1 cellular context compared by ENCODE assay signal in the genomic region with DNA sequence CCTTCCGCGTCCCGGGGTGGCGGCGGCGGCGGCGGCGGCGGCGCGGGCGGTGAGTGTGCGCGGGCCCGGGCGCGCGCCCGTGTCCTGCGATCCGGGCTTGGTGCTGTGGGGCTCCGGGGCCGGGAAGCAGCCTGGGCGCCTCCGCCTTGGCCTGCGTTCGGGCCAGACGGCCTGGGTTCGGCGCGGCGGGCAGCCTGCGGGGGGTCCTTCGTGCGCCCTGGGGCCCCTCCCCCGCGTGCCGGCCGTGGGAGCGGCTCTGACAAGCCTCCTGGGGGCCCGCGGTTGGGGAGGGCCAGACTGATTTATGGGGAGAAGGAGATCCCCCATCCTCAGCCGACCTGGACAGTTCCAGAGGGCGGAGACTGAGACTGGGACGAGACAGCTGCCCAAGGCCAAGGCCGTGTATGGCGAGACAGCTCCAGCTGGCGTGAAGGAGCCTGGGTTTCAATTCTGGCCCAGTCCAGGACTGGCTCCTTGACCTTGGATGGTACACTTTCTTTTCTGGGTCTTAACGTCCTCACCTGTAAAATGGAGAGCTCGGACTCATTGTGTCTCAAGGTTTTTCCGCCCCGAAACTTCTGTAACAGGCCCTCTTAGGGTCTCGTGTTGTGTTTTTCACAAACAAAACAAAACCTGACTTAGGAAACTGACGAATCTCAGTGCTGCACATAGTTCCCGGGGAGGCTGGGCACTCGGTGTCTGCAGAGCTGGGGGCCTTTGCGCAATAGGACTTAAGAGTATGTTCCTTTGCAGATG.
A peak's percentile ranks its signal among the peaks of the same experiment; 100 is the strongest.
TF ChIP-seq lines count a peak whose summit lies in the region.

No MANE protein-coding gene starts in this region.

TF ChIP-seq in K562, 482 proteins besides CTCF, POLR2A, EP300 and RAD21 (continued from another document and continues in another):
- TF ChIP-seq IFI16 (CRISPR knock-in tag; IDR thresholded peaks at IDR 0.05) (no peak), ZNF431 (CRISPR knock-in tag; IDR thresholded peaks at IDR 0.05) (no peak), PHTF2 (CRISPR knock-in tag; IDR thresholded peaks at IDR 0.05) (no peak), ZNF124 (CRISPR knock-in tag; IDR thresholded peaks at IDR 0.05) (no peak), GATAD2B (IDR thresholded peaks at IDR 0.05; ENCODE audit: borderline replicate concordance) (0 out of 2 replicates have a peak, but pooled peaks have one; percentile 40), POLR2G (IDR thresholded peaks at IDR 0.05; ENCODE audit: low read depth, low read length) (peak; percentile 85), NCOA4 (IDR thresholded peaks at IDR 0.05; ENCODE audit: partially characterized antibody) (no peak), CEBPG (CRISPR knock-in tag; IDR thresholded peaks at IDR 0.05) (peak; percentile 72; the same call in 1 of the 2 replicates), CEBPG (tag; conservative IDR thresholded peaks at IDR 0.05 in 1 of 2, IDR thresholded peaks at IDR 0.05 in 1 of 2) (peak; percentile 68 to 88), SAP30 (IDR thresholded peaks at IDR 0.05; ENCODE audit: borderline replicate concordance, insufficient read depth, low read depth, low read length, poor library complexity, severe bottlenecking) (no peak), POU5F1 (IDR thresholded peaks at IDR 0.05; ENCODE audit: borderline replicate concordance, low read depth, low read length, partially characterized antibody) (no peak), LEF1 (IDR thresholded peaks at IDR 0.05) (no peak), SRF (CRISPR knock-in tag; IDR thresholded peaks at IDR 0.05) (peak in 1 of 2 experiments; percentile 72; a peak in 2 of 4 replicates), PHF8 (IDR thresholded peaks at IDR 0.05; ENCODE audit: borderline replicate concordance, low read length) (peak; percentile 47; the same call in 1 of the 2 replicates), ZNF830 (CRISPR knock-in tag; IDR thresholded peaks at IDR 0.05) (no peak), SIN3B (IDR thresholded peaks at IDR 0.05; ENCODE audit: low read depth) (no peak)
- TF ChIP-seq, protein P1, sequence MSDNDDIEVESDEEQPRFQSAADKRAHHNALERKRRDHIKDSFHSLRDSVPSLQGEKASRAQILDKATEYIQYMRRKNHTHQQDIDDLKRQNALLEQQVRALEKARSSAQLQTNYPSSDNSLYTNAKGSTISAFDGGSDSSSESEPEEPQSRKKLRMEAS (CRISPR knock-in tag; IDR thresholded peaks at IDR 0.05) = no peak
- TF ChIP-seq, protein P2, sequence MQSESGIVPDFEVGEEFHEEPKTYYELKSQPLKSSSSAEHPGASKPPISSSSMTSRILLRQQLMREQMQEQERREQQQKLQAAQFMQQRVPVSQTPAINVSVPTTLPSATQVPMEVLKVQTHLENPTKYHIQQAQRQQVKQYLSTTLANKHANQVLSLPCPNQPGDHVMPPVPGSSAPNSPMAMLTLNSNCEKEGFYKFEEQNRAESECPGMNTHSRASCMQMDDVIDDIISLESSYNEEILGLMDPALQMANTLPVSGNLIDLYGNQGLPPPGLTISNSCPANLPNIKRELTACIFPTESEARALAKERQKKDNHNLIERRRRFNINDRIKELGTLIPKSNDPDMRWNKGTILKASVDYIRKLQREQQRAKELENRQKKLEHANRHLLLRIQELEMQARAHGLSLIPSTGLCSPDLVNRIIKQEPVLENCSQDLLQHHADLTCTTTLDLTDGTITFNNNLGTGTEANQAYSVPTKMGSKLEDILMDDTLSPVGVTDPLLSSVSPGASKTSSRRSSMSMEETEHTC (IDR thresholded peaks at IDR 0.05) = no peak
- TF ChIP-seq, protein P3, sequence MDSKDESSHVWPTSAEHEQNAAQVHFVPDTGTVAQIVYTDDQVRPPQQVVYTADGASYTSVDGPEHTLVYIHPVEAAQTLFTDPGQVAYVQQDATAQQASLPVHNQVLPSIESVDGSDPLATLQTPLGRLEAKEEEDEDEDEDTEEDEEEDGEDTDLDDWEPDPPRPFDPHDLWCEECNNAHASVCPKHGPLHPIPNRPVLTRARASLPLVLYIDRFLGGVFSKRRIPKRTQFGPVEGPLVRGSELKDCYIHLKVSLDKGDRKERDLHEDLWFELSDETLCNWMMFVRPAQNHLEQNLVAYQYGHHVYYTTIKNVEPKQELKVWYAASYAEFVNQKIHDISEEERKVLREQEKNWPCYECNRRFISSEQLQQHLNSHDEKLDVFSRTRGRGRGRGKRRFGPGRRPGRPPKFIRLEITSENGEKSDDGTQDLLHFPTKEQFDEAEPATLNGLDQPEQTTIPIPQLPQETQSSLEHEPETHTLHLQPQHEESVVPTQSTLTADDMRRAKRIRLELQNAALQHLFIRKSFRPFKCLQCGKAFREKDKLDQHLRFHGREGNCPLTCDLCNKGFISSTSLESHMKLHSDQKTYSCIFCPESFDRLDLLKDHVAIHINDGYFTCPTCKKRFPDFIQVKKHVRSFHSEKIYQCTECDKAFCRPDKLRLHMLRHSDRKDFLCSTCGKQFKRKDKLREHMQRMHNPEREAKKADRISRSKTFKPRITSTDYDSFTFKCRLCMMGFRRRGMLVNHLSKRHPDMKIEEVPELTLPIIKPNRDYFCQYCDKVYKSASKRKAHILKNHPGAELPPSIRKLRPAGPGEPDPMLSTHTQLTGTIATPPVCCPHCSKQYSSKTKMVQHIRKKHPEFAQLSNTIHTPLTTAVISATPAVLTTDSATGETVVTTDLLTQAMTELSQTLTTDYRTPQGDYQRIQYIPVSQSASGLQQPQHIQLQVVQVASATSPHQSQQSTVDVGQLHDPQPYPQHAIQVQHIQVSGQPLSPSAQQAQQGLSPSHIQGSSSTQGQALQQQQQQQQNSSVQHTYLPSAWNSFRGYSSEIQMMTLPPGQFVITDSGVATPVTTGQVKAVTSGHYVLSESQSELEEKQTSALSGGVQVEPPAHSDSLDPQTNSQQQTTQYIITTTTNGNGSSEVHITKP (IDR thresholded peaks at IDR 0.05; ENCODE audit: partially characterized antibody) = peak; percentile 25
- TF ChIP-seq, protein P4, sequence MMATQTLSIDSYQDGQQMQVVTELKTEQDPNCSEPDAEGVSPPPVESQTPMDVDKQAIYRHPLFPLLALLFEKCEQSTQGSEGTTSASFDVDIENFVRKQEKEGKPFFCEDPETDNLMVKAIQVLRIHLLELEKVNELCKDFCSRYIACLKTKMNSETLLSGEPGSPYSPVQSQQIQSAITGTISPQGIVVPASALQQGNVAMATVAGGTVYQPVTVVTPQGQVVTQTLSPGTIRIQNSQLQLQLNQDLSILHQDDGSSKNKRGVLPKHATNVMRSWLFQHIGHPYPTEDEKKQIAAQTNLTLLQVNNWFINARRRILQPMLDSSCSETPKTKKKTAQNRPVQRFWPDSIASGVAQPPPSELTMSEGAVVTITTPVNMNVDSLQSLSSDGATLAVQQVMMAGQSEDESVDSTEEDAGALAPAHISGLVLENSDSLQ (IDR thresholded peaks at IDR 0.05) = peak; percentile 84
- TF ChIP-seq, protein P5, sequence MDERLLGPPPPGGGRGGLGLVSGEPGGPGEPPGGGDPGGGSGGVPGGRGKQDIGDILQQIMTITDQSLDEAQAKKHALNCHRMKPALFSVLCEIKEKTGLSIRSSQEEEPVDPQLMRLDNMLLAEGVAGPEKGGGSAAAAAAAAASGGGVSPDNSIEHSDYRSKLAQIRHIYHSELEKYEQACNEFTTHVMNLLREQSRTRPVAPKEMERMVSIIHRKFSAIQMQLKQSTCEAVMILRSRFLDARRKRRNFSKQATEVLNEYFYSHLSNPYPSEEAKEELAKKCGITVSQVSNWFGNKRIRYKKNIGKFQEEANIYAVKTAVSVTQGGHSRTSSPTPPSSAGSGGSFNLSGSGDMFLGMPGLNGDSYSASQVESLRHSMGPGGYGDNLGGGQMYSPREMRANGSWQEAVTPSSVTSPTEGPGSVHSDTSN (CRISPR knock-in tag; IDR thresholded peaks at IDR 0.05; ENCODE audit: low read depth) = no peak; the same call in 1 of the 2 replicates
- TF ChIP-seq, protein P5 (tag; conservative IDR thresholded peaks at IDR 0.05; ENCODE audit: low read depth) = peak; percentile 75
- TF ChIP-seq, protein P6, sequence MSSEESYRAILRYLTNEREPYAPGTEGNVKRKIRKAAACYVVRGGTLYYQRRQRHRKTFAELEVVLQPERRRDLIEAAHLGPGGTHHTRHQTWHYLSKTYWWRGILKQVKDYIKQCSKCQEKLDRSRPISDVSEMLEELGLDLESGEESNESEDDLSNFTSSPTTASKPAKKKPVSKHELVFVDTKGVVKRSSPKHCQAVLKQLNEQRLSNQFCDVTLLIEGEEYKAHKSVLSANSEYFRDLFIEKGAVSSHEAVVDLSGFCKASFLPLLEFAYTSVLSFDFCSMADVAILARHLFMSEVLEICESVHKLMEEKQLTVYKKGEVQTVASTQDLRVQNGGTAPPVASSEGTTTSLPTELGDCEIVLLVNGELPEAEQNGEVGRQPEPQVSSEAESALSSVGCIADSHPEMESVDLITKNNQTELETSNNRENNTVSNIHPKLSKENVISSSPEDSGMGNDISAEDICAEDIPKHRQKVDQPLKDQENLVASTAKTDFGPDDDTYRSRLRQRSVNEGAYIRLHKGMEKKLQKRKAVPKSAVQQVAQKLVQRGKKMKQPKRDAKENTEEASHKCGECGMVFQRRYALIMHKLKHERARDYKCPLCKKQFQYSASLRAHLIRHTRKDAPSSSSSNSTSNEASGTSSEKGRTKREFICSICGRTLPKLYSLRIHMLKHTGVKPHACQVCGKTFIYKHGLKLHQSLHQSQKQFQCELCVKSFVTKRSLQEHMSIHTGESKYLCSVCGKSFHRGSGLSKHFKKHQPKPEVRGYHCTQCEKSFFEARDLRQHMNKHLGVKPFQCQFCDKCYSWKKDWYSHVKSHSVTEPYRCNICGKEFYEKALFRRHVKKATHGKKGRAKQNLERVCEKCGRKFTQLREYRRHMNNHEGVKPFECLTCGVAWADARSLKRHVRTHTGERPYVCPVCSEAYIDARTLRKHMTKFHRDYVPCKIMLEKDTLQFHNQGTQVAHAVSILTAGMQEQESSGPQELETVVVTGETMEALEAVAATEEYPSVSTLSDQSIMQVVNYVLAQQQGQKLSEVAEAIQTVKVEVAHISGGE (CRISPR knock-in tag; IDR thresholded peaks at IDR 0.05) = peak in 1 of 3 experiments; percentile 58; a peak in 1 of 6 replicates
- TF ChIP-seq, protein P7, sequence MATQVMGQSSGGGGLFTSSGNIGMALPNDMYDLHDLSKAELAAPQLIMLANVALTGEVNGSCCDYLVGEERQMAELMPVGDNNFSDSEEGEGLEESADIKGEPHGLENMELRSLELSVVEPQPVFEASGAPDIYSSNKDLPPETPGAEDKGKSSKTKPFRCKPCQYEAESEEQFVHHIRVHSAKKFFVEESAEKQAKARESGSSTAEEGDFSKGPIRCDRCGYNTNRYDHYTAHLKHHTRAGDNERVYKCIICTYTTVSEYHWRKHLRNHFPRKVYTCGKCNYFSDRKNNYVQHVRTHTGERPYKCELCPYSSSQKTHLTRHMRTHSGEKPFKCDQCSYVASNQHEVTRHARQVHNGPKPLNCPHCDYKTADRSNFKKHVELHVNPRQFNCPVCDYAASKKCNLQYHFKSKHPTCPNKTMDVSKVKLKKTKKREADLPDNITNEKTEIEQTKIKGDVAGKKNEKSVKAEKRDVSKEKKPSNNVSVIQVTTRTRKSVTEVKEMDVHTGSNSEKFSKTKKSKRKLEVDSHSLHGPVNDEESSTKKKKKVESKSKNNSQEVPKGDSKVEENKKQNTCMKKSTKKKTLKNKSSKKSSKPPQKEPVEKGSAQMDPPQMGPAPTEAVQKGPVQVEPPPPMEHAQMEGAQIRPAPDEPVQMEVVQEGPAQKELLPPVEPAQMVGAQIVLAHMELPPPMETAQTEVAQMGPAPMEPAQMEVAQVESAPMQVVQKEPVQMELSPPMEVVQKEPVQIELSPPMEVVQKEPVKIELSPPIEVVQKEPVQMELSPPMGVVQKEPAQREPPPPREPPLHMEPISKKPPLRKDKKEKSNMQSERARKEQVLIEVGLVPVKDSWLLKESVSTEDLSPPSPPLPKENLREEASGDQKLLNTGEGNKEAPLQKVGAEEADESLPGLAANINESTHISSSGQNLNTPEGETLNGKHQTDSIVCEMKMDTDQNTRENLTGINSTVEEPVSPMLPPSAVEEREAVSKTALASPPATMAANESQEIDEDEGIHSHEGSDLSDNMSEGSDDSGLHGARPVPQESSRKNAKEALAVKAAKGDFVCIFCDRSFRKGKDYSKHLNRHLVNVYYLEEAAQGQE (CRISPR knock-in tag; IDR thresholded peaks at IDR 0.05; ENCODE audit: low read depth) = peak; percentile 61; the same call in 1 of the 2 replicates
- TF ChIP-seq, protein P8, sequence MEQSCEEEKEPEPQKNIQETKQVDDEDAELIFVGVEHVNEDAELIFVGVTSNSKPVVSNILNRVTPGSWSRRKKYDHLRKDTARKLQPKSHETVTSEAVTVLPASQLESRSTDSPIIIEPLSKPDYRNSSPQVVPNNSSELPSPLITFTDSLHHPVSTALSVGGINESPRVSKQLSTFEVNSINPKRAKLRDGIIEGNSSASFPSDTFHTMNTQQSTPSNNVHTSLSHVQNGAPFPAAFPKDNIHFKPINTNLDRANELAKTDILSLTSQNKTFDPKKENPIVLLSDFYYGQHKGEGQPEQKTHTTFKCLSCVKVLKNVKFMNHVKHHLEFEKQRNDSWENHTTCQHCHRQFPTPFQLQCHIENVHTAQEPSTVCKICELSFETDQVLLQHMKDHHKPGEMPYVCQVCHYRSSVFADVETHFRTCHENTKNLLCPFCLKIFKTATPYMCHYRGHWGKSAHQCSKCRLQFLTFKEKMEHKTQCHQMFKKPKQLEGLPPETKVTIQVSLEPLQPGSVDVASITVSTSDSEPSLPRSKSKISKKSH (CRISPR knock-in tag; IDR thresholded peaks at IDR 0.05) = no peak
- TF ChIP-seq, protein P9, sequence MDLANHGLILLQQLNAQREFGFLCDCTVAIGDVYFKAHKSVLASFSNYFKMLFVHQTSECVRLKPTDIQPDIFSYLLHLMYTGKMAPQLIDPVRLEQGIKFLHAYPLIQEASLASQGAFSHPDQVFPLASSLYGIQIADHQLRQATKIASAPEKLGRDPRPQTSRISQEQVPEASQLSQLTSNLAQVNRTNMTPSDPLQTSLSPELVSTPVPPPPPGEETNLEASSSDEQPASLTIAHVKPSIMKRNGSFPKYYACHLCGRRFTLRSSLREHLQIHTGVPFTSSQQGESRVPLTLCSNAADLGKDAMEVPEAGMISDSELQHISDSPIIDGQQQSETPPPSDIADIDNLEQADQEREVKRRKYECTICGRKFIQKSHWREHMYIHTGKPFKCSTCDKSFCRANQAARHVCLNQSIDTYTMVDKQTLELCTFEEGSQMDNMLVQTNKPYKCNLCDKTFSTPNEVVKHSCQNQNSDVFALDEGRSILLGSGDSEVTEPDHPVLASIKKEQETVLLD (IDR thresholded peaks at IDR 0.05) = no peak
- TF ChIP-seq, protein P10, sequence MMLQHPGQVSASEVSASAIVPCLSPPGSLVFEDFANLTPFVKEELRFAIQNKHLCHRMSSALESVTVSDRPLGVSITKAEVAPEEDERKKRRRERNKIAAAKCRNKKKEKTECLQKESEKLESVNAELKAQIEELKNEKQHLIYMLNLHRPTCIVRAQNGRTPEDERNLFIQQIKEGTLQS (IDR thresholded peaks at IDR 0.05) = no peak
- TF ChIP-seq, protein P10 (CRISPR knock-in tag; conservative IDR thresholded peaks at IDR 0.05) = 0 out of 2 replicates have a peak, but pooled peaks have one; percentile 43
